13 cellular contexts compared by ENCODE assay signal in genomic region chr12:131152587-131152986, GRCh38.
DNase-seq lines count a peak whose midpoint lies in the region; ATAC-seq and TF ChIP-seq lines count a peak whose summit lies in the region.
"Had no signal": no experiment of that assay in that cellular context is flagged by ENCODE, and none has a peak within 500 bp of the region (broad histone marks: within the 10 kb centered on the region; RNA-seq: fewer than 3 reads in every experiment).

No MANE protein-coding gene starts in this region.

- H3K27ac ChIP-seq in spleen: no peak overlapping the region
- H3K27ac ChIP-seq: HL-60 had no signal

- no peaks in the 10 kb centered on the region for H3K36me3 ChIP-seq in spleen

- TF ChIP-seq CTCF in spleen (IDR thresholded peaks at IDR 0.05 in 8 of 11, conservative IDR thresholded peaks at IDR 0.05 in 3 of 11): no peak

- ATAC-seq in HG02885 (IDR thresholded peaks at IDR 0.05; ENCODE audit: poor library complexity, unreplicated experiment): no peak
- ATAC-seq: HCT116 had no signal

- intact Hi-C loops in spleen (cut with DNase I; ENCODE audit: low total_unique reads): no loop called here

- H3K27me3 ChIP-seq in spleen (replicated peaks in 1 of 7): peaks cover 0 to 30% (median 0%) of the 10 kb centered on the region in 7 donors

- peaks cover 0 to 14% (median 3%) of the 10 kb centered on the region in 8 donors for H3K9me3 ChIP-seq in spleen

- DNase-seq in activated effector memory CD4-positive, alpha-beta T cell treated with anti-CD3 and anti-CD28 coated beads, Interleukin-2, amount 50 U/mL, for 16 hours: peak; percentile 2
- no peak for DNase-seq in activated effector memory CD4-positive, alpha-beta T cell treated with Interleukin-2 at 50 U/mL for 16 hours
- DNase-seq in islet precursor cell (peak; percentile 50), spleen (peak; percentile 54), T1000 (lab: John Stamatoyannopoulos, UW) (no peak)
- DNase-seq in stimulated activated CD4-positive, alpha-beta T cell treated with anti-CD3 and anti-CD28 coated beads, Interleukin-15, amount 100 ng/mL, for 24 hours: no peak
- DNase-seq: C1 segment of cervical spinal cord; Calu3; CD4-positive, alpha-beta T cell; DMS 273 treated with DMSO at 0.1 percent for 48 hours had no signal

- H3K4me1 ChIP-seq in spleen: no peaks in the 10 kb centered on the region

- 86 to 90% (median 88%) methylated on average over 5 of the region's 5 CpGs for WGBS in spleen, 5 donors

- no peak for TF ChIP-seq POLR2A in spleen (IDR thresholded peaks at IDR 0.05)

- no peak overlapping the region for H3K4me3 ChIP-seq in spleen

Comparison
In these comparisons a context has a peak if more than half of its experiments do, and no peak if none do; other contexts are left out.
1. DNase-seq: peak in activated effector memory CD4-positive, alpha-beta T cell treated with anti-CD3 and anti-CD28 coated beads, Interleukin-2, amount 50 U/mL, for 16 hours (single experiment), islet precursor cell (single experiment) and spleen (single experiment); none in activated effector memory CD4-positive, alpha-beta T cell treated with Interleukin-2 at 50 U/mL for 16 hours (single experiment), stimulated activated CD4-positive, alpha-beta T cell treated with anti-CD3 and anti-CD28 coated beads, Interleukin-15, amount 100 ng/mL, for 24 hours (single experiment) and T1000 (single experiment).